ENCODE assay signal across 13 cellular contexts in the genomic region with DNA sequence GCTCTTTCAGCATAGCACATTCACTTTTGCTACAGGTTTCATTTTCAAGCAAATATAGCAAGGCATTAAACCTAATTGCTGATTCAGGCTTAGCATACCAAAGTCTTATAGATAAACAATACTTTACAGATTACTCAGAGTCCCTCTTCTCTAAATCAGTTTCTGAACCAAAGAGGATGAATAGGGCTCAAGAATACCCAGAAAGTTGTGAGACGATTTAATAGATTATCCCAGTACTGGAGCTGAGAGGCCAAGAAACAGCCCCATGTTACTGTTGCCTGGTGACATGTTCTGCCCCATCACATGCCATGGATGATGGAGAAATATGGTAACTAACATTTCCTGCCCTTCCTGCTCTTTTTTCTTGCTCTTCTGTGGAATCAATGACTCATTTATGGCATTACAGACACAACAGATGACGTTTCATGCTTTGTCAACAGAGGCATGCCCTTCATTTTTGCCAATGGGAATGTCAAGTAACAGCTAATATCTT. TPM values are rescaled to one million over a fixed set of nuclear protein-coding genes. Genes with fewer than 3 reads are reported as not detected.
DNase-seq lines count a peak whose midpoint lies in the region; ATAC-seq and TF ChIP-seq lines count a peak whose summit lies in the region.
"Had no signal": no experiment of that assay in that cellular context is flagged by ENCODE, and none has a peak within 500 bp of the region (broad histone marks: within the 10 kb centered on the region; RNA-seq: fewer than 3 reads in every experiment).

No MANE protein-coding gene starts in this region.

- H3K79me2 ChIP-seq in DND-41 (ENCODE audit: insufficient read depth, low read length) (no peaks in the 10 kb centered on the region), MM.1S (ENCODE audit: low read length) (no peaks in the 10 kb centered on the region), osteoblast (ENCODE audit: insufficient read depth, low read length) (no peaks in the 10 kb centered on the region)

- H3K27me3 ChIP-seq in DND-41 (ENCODE audit: insufficient read depth, low read length, poor library complexity) (no peaks in the 10 kb centered on the region), MM.1S (replicated peaks; ENCODE audit: insufficient read depth, low read length) (no peaks in the 10 kb centered on the region), osteoblast (ENCODE audit: insufficient read depth, low read length) (no peaks in the 10 kb centered on the region), aorta (ENCODE audit: control insufficient read depth in 1 of 2, insufficient read depth in 2 of 2, low read length in 1 of 2) (no peaks in the 10 kb centered on the region)

- no peak for DNase-seq in DND-41
- DNase-seq in MM.1S, result peak; percentile 54
- peak; percentile 71 for DNase-seq in dedifferentiated amniotic fluid mesenchymal stem cell (ENCODE audit: extremely low spot score)
- peak; percentile 71 for DNase-seq in osteoblast (ENCODE audit: insufficient read length, low spot score, missing footprints)
- no peak for DNase-seq in superior temporal gyrus (ENCODE audit: extremely low spot score)
- no peak for DNase-seq in aorta
- no peak for DNase-seq in mucosa of gallbladder (ENCODE audit: low spot score)
- DNase-seq: activated effector memory CD4-positive, alpha-beta T cell treated with Interleukin-2 at 50 U/mL for 16 hours; endodermal cell; Kasumi-1; lower lobe of right lung had no signal

- H3K27ac ChIP-seq in DND-41 (ENCODE audit: low read length), result no peak overlapping the region
- H3K27ac ChIP-seq in MM.1S (ENCODE audit: low read length), result peak overlapping the region; percentile 9; the same call in 1 of the 2 replicates
- H3K27ac ChIP-seq in osteoblast (ENCODE audit: low read depth, low read length), result peak overlapping the region; percentile 97
- H3K27ac ChIP-seq in aorta (ENCODE audit: low read depth in 1 of 2, low read length in 2 of 2), result peak overlapping the region in 1 of 2 donors; percentile 40
- H3K27ac ChIP-seq: lower lobe of right lung had no signal

- H3K9me3 ChIP-seq in DND-41 (ENCODE audit: insufficient read depth, low read length, severe bottlenecking) (no peaks in the 10 kb centered on the region), MM.1S (replicated peaks; ENCODE audit: insufficient read depth, low read length) (no peaks in the 10 kb centered on the region), osteoblast (ENCODE audit: low read depth, low read length) (no peaks in the 10 kb centered on the region), aorta (ENCODE audit: control insufficient read depth, low read length) (no peaks in the 10 kb centered on the region)
- H3K9me3 ChIP-seq: lower lobe of right lung had no signal

- H3K9ac ChIP-seq in DND-41 (ENCODE audit: low read depth, low read length) (no peak overlapping the region), MM.1S (ENCODE audit: low read length) (no peak overlapping the region)

- H3K4me3 ChIP-seq in DND-41 (ENCODE audit: low read depth in 1 of 2, low read length in 2 of 2), result no peak overlapping the region
- H3K4me3 ChIP-seq in MM.1S (ENCODE audit: low read length), result no peak overlapping the region
- peak overlapping the region; percentile 14 for H3K4me3 ChIP-seq in osteoblast (ENCODE audit: insufficient read depth, low read length)
- no peak overlapping the region for H3K4me3 ChIP-seq in aorta (ENCODE audit: low read length in 2 of 2)
- H3K4me3 ChIP-seq: lower lobe of right lung, skin epidermis had no signal

- H3K4me1 ChIP-seq in DND-41 (ENCODE audit: insufficient read depth, low read length) (no peaks in the 10 kb centered on the region), MM.1S (ENCODE audit: low read length) (peaks cover 17% of the 10 kb centered on the region), osteoblast (ENCODE audit: insufficient read depth, low read length) (peaks cover 18% of the 10 kb centered on the region), aorta (ENCODE audit: control insufficient read depth in 1 of 2, insufficient read depth in 2 of 2, low read length in 2 of 2) (peaks cover under 1 to 2% of the 10 kb centered on the region in 2 donors)
- H3K4me1 ChIP-seq: lower lobe of right lung had no signal

- H3K36me3 ChIP-seq in DND-41 (ENCODE audit: insufficient read depth, low read length) (no peaks in the 10 kb centered on the region), MM.1S (replicated peaks; ENCODE audit: insufficient read depth, low read length) (no peaks in the 10 kb centered on the region), osteoblast (ENCODE audit: insufficient read depth, low read length) (no peaks in the 10 kb centered on the region), aorta (ENCODE audit: control insufficient read depth in 1 of 2, insufficient read depth in 2 of 2, low read length in 1 of 2) (no peaks in the 10 kb centered on the region)
- H3K36me3 ChIP-seq: lower lobe of right lung had no signal

- ATAC-seq in DND-41 (ENCODE audit: insufficient read depth, low read depth) (no peak), aorta (ENCODE audit: low FRiP score) (no peak), HG03439 (IDR thresholded peaks at IDR 0.05; ENCODE audit: unreplicated experiment) (no peak)
- ATAC-seq: lower lobe of right lung had no signal

- intact Hi-C loops in aorta (cut with DNase I), result no loop called here

- no peaks in the 10 kb centered on the region for H3K9me2 ChIP-seq in MM.1S (replicated peaks; ENCODE audit: insufficient read depth, low read length)

- H2AFZ ChIP-seq in DND-41 (ENCODE audit: low read depth, low read length), result 0 out of 2 replicates have a peak overlapping the region, but pooled peaks have one; percentile 7
- 0 out of 2 replicates have a peak overlapping the region, but pooled peaks have one; percentile 10 for H2AFZ ChIP-seq in MM.1S (ENCODE audit: low read length)
- H2AFZ ChIP-seq in osteoblast (ENCODE audit: low read length), result peak overlapping the region; percentile 75

- no peak for TF ChIP-seq CTCF in DND-41 (IDR thresholded peaks at IDR 0.05; ENCODE audit: borderline replicate concordance, extremely low read depth, low read length, poor library complexity, severe bottlenecking)
- no peak for TF ChIP-seq CTCF in MM.1S (IDR thresholded peaks at IDR 0.05; ENCODE audit: low read length)
- TF ChIP-seq CTCF in osteoblast (IDR thresholded peaks at IDR 0.05; ENCODE audit: extremely low read depth, low read depth, low read length), result no peak

- no peaks in the 10 kb centered on the region for H4K20me1 ChIP-seq in DND-41 (ENCODE audit: insufficient read depth, low read length)
- H4K20me1 ChIP-seq in MM.1S (ENCODE audit: insufficient read depth, low read length), result no peaks in the 10 kb centered on the region
- H4K20me1 ChIP-seq in osteoblast (ENCODE audit: insufficient read depth, low read length), result no peaks in the 10 kb centered on the region

- H3K4me2 ChIP-seq in DND-41 (ENCODE audit: insufficient read depth, low read length) (no peak overlapping the region), MM.1S (ENCODE audit: low read depth, low read length) (peak overlapping the region; percentile 12; the same call in 1 of the 2 replicates), osteoblast (ENCODE audit: insufficient read depth, low read length) (peak overlapping the region; percentile 76)

- 24 to 35% methylated on average over 2 of the region's 2 CpGs for WGBS in aorta, 2 donors

- no peaks in the 10 kb centered on the region; the same call in 1 of the 2 replicates for H3F3A ChIP-seq in MM.1S (ENCODE audit: insufficient read depth, low read length)

RNA-seq across cellular contexts. Expression of gene SSBP2, which starts 18.1 kb away (rescaled TPM):
- total RNA-seq in osteoblast (18.1 and 23.6 TPM in 2 replicates), aorta (10 to 100 TPM; 73.7 to 92.0 TPM), mucosa of gallbladder (67.5 TPM)
- polyA plus RNA-seq in aorta, result 10 to 100 TPM; 36.2 to 60.9 TPM

Comparison
In these comparisons a context has a peak if more than half of its experiments do, and no peak if none do; other contexts are left out.
1. DNase-seq: peak in MM.1S (single experiment), dedifferentiated amniotic fluid mesenchymal stem cell (single experiment) and osteoblast (single experiment); none in DND-41 (single experiment), superior temporal gyrus (single experiment), aorta (0 of 2) and mucosa of gallbladder (single experiment).
2. H2AFZ ChIP-seq: peak in every context shown above with its lines; median percentile 75 in osteoblast; 10 in MM.1S; 7 in DND-41.